ENCODE assay signal across 8 cellular contexts in the genomic region with DNA sequence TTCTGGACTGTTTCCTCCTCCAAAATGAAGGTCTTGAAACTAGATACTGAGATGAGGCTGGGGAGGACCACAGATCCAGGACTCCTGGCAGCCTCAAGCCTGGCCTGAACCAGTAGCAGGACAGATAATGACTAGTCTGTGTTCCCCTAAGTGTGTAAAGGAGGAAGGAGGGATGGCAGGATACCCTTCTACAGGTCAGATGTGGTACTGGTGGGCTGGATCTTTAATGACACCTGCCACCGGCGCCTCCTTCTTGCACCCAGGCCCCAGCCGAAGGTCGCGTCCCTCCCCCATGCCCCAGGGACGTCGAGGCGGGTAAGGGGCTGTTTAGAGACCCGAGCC.
DNase-seq lines count a peak whose midpoint lies in the region; ATAC-seq lines count a peak whose summit lies in the region.

No MANE protein-coding gene starts in this region.

- peak overlapping the region; percentile 86 to 99 (median 90) for H3K4me3 ChIP-seq in BLaER1 treated with 17β-estradiol and CSF1 and Interleukin-3, amounts not matched to agents 10 nM and 100 nM
- H3K4me3 ChIP-seq in iPS-18c (ENCODE audit: insufficient read depth, low read depth, low read length) (peak overlapping the region; percentile 99), subcutaneous abdominal adipose tissue (ENCODE audit: low read depth in 1 of 5, low read length in 5 of 5) (peak overlapping the region; percentile 80 to 95 (median 93))

- intact Hi-C loops in head of caudate nucleus (cut with DNase I): no loop called here

- H3K36me3 ChIP-seq in BLaER1 treated with 17β-estradiol and CSF1 and Interleukin-3, amounts not matched to agents 10 nM and 100 nM: peaks cover 39 to 45% (median 41%) of the 10 kb centered on the region in 11 experiments
- peaks cover 0 to 81% (median 73%) of the 10 kb centered on the region in 5 donors for H3K36me3 ChIP-seq in subcutaneous abdominal adipose tissue (ENCODE audit: control insufficient read depth in 5 of 5, insufficient read depth in 5 of 5, low read length in 5 of 5)

- ATAC-seq in HG02970 (IDR thresholded peaks at IDR 0.05; ENCODE audit: low FRiP score, unreplicated experiment): peak; percentile 7
- no peak for ATAC-seq in GM21526 (IDR thresholded peaks at IDR 0.05; ENCODE audit: low FRiP score, unreplicated experiment)

- H3K4me2 ChIP-seq in BLaER1 treated with 17β-estradiol and CSF1 and Interleukin-3, amounts not matched to agents 10 nM and 100 nM: peak overlapping the region; percentile 95 to 99 (median 98)

- DNase-seq in NCI-H2171 treated with DMSO at 0.1 percent for 48 hours (lab: John Stamatoyannopoulos, UW) (no peak), head of caudate nucleus (no peak)

- no peaks in the 10 kb centered on the region for H3K9me3 ChIP-seq in BLaER1 treated with 17β-estradiol and CSF1 and Interleukin-3, amounts not matched to agents 10 nM and 100 nM (replicated peaks in 1 of 11)
- no peaks in the 10 kb centered on the region for H3K9me3 ChIP-seq in iPS-18c (ENCODE audit: control insufficient read depth, insufficient read depth, low read length)
- H3K9me3 ChIP-seq in subcutaneous abdominal adipose tissue (ENCODE audit: control insufficient read depth in 5 of 5, low read length in 5 of 5): no peaks in the 10 kb centered on the region

- H4K20me1 ChIP-seq in BLaER1 treated with 17β-estradiol and CSF1 and Interleukin-3, amounts not matched to agents 10 nM and 100 nM: peaks cover 0 to 27% (median under 1%) of the 10 kb centered on the region in 11 experiments; a peak in 8 of 22 replicates

- peak overlapping the region; percentile 91 to 98 (median 96) for H3K9ac ChIP-seq in BLaER1 treated with 17β-estradiol and CSF1 and Interleukin-3, amounts not matched to agents 10 nM and 100 nM
- peak overlapping the region; percentile 96 to 100 (median 98) for H3K9ac ChIP-seq in subcutaneous abdominal adipose tissue (ENCODE audit: low read length in 5 of 5)

- peaks cover 16 to 24% (median 21%) of the 10 kb centered on the region in 10 experiments for H3K4me1 ChIP-seq in BLaER1 treated with 17β-estradiol and CSF1 and Interleukin-3, amounts not matched to agents 10 nM and 100 nM
- peaks cover 12 to 35% (median 26%) of the 10 kb centered on the region in 5 donors for H3K4me1 ChIP-seq in subcutaneous abdominal adipose tissue (ENCODE audit: control insufficient read depth in 5 of 5, insufficient read depth in 5 of 5, low read length in 5 of 5)

- H3K27me3 ChIP-seq in BLaER1 treated with 17β-estradiol and CSF1 and Interleukin-3, amounts not matched to agents 10 nM and 100 nM: no peaks in the 10 kb centered on the region
- no peaks in the 10 kb centered on the region for H3K27me3 ChIP-seq in subcutaneous abdominal adipose tissue (ENCODE audit: control insufficient read depth in 5 of 5, insufficient read depth in 4 of 5, low read length in 5 of 5)

- H3K27ac ChIP-seq in BLaER1 treated with 17β-estradiol and CSF1 and Interleukin-3, amounts not matched to agents 10 nM and 100 nM: peak overlapping the region; percentile 90 to 97 (median 97)
- peak overlapping the region; percentile 98 for H3K27ac ChIP-seq in angular gyrus (ENCODE audit: low read depth, low read length)
- H3K27ac ChIP-seq in subcutaneous abdominal adipose tissue (ENCODE audit: low read depth, low read length): peak overlapping the region; percentile 94
